ENCODE assay signal across 1 cellular context in genomic region chr12:34398366-34398705, GRCh38.
TF ChIP-seq lines count a peak whose summit lies in the region.

No MANE protein-coding gene starts in this region.

TF ChIP-seq in SK-N-SH, 30 proteins besides CTCF, POLR2A, EP300 and RAD21 (continued from another document):
- TF ChIP-seq REST (IDR thresholded peaks at IDR 0.05; ENCODE audit: low read depth, low read length) (no peak), SIN3A (IDR thresholded peaks at IDR 0.05; ENCODE audit: borderline replicate concordance, low read depth, low read length) (no peak), FOXJ3 (CRISPR knock-in tag; IDR thresholded peaks at IDR 0.05) (no peak), IRF3 (IDR thresholded peaks at IDR 0.05; ENCODE audit: low read depth, low read length) (no peak), ELF1 (IDR thresholded peaks at IDR 0.05) (no peak), GATA2 (CRISPR knock-in tag; IDR thresholded peaks at IDR 0.05) (no peak)
